In genomic region chr14:26791117-26791806, GRCh38 we compare ENCODE assay signal across 1 cellular context.
TF ChIP-seq lines count a peak whose summit lies in the region.

No MANE protein-coding gene starts in this region.

TF ChIP-seq in H1, 55 proteins besides CTCF, POLR2A, EP300 and RAD21:
- TF ChIP-seq CHD7 (IDR thresholded peaks at IDR 0.05; ENCODE audit: insufficient replicate concordance, low read length) = peak; percentile 37
- no peak for TF ChIP-seq SIX5 (IDR thresholded peaks at IDR 0.05; ENCODE audit: low read depth, low read length)
TF ChIP-seq in H1: peak in this region for 1.
